ENCODE assay signal across 24 cellular contexts in genomic region chr1:168762473-168762872, GRCh38. TPM values are rescaled to one million over a fixed set of nuclear protein-coding genes. Genes with fewer than 3 reads are reported as not detected.
"Had no signal": no experiment of that assay in that cellular context is flagged by ENCODE, and none has a peak within 500 bp of the region (broad histone marks: within the 10 kb centered on the region; RNA-seq: fewer than 3 reads in every experiment).

No MANE protein-coding gene starts in this region.

- FAIRE-seq: RCC 7860 had no signal

- DNase-seq: IMR-90, Karpas-422, KG1, MG63, NCI-H1092, NCI-H1105 treated with DMSO at 0.1 percent for 48 hours, NCI-H1417 treated with DMSO at 0.1 percent for 48 hours, NCI-H146, NCI-H1694 treated with DMSO at 0.1 percent for 48 hours, NCI-H1930, NCI-H2081, NCI-H2107, NCI-H2227 treated with DMSO at 0.1 percent for 48 hours, NCI-H446, NCI-H510A, NCI-H524 treated with DMSO at 0.1 percent for 48 hours, NCI-H69, NCI-H774, RPMI8226, SHP77, SK-N-SH had no signal

- H3K27me3 ChIP-seq: MG63 had no signal

- H3K4me2 ChIP-seq: SK-N-SH had no signal

- H3K9me3 ChIP-seq: MG63, SK-N-SH had no signal

- H3K9ac ChIP-seq: SK-N-SH had no signal

- H3K36me3 ChIP-seq: MG63 had no signal

- H3K4me3 ChIP-seq: MG63 had no signal

RNA-seq across cellular contexts. Expression of gene DPT, which starts 33.5 kb away (rescaled TPM):
- total RNA-seq: HT-29, IMR-90, SK-MEL-5 had no signal
- polyA plus RNA-seq: IMR-90 had no signal
